Comparison of ENCODE assay signal across 8 cellular contexts in the genomic region with DNA sequence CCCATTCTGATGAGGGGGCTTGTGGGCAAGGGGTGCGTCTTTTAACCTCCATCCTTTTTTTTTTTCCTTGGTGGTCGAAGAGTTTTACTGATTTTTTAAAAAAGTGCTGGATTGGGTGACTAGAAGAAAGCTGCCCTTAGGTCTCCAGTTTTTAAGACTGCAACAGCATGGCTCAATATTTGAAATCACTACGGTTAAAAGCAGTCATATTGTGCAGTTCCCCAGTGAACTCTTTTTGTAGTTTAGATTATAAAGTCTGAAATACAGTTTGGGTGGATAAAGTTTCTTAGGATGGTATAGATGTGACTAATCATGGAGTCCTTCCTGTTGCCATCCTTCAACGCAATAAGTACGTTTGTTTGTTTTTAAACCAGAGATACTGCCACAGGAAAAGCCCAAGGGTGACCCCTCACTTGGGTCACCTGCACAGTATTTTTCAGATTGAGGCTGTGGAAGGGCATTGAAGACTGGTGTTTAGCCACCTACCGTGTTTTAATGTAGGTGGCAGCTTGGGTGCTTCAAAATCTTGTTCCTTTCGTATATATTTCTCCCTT. TPM values are rescaled to one million over a fixed set of nuclear protein-coding genes. Genes with fewer than 3 reads are reported as not detected.
A peak's percentile ranks its signal among the peaks of the same experiment; 100 is the strongest.
DNase-seq lines count a peak whose midpoint lies in the region; ATAC-seq, FAIRE-seq and TF ChIP-seq lines count a peak whose summit lies in the region.

No MANE protein-coding gene starts in this region.

- no peak for FAIRE-seq in D721Med (lab: Jason Lieb, UNC)

- H3K36me3 ChIP-seq in BE2C (peaks cover 13% of the 10 kb centered on the region), mesodermal cell (ENCODE audit: control insufficient read depth, insufficient read depth, low read length) (peaks cover 33% of the 10 kb centered on the region)

- H3K4me3 ChIP-seq in BE2C (ENCODE audit: low read depth, low read length) (peak overlapping the region; percentile 75), mesodermal cell (ENCODE audit: extremely low read depth, insufficient read depth, low read length, poor library complexity, severe bottlenecking) (peak overlapping the region; percentile 70)

- H3K27me3 ChIP-seq in BE2C = no peaks in the 10 kb centered on the region

- H3K4me3 Mint-ChIP-seq in IgD-negative memory B cell = peak overlapping the region; percentile 89 to 96 (median 91)
- peak overlapping the region; percentile 89 to 100 (median 97) for H3K4me3 Mint-ChIP-seq in brain

- H3K4me1 Mint-ChIP-seq in IgD-negative memory B cell (peaks cover 9 to 21% (median 16%) of the 10 kb centered on the region in 3 donors), brain (peaks cover 31% of the 10 kb centered on the region)

- peak overlapping the region; percentile 84 to 96 (median 93) for H3K27ac Mint-ChIP-seq in IgD-negative memory B cell
- H3K27ac Mint-ChIP-seq in brain = peak overlapping the region; percentile 88 to 99 (median 97)

- WGBS in mesodermal cell (ENCODE audit: insufficient coverage in 2 of 2), 2 experiments = 25 to 27% methylated on average over 2 to 4 of the region's 7 CpGs

- DNase-seq in BE2C = no peak
- DNase-seq in D721Med (ENCODE audit: insufficient read length, low spot score) = no peak
- no peak for DNase-seq in COLO829 (ENCODE audit: low spot score)
- DNase-seq in foreskin melanocyte = no peak

- no peak for ATAC-seq in HG03571 (IDR thresholded peaks at IDR 0.05; ENCODE audit: unreplicated experiment)

- peaks cover 8% of the 10 kb centered on the region for H3K36me3 Mint-ChIP-seq in IgD-negative memory B cell
- peaks cover 36% of the 10 kb centered on the region for H3K36me3 Mint-ChIP-seq in brain

- TF ChIP-seq CTCF in BE2C (IDR thresholded peaks at IDR 0.05; ENCODE audit: low read depth, low read length) = no peak
- TF ChIP-seq CTCF in brain (conservative IDR thresholded peaks at IDR 0.05) = no peak
- no peak for TF ChIP-seq CTCF in D721Med (IDR thresholded peaks at IDR 0.05; ENCODE audit: insufficient read depth, missing control alignments)

- no peaks in the 10 kb centered on the region for H3K4me1 ChIP-seq in BE2C
- H3K4me1 ChIP-seq in mesodermal cell (ENCODE audit: control insufficient read depth, insufficient read depth, low read length, poor library complexity, severe bottlenecking) = peaks cover 16% of the 10 kb centered on the region

- no peaks in the 10 kb centered on the region for H3K9me3 Mint-ChIP-seq in IgD-negative memory B cell
- H3K9me3 Mint-ChIP-seq in brain = peaks cover 0 to 3% (median 0%) of the 10 kb centered on the region in 5 experiments

- H3K27me3 Mint-ChIP-seq in IgD-negative memory B cell = no peaks in the 10 kb centered on the region
- H3K27me3 Mint-ChIP-seq in brain = peaks cover 4% of the 10 kb centered on the region

- H3K9me3 ChIP-seq in BE2C (no peaks in the 10 kb centered on the region), mesodermal cell (ENCODE audit: control insufficient read depth, low read length) (no peaks in the 10 kb centered on the region)

- peak overlapping the region; percentile 51 for H3K27ac ChIP-seq in mesodermal cell (ENCODE audit: low read depth, low read length, severe bottlenecking)

RNA-seq across cellular contexts. Expression of gene DHFR, which starts 0.5 kb away (rescaled TPM):
- 10.3 TPM for polyA plus RNA-seq in BE2C (2012; ENCODE audit: insufficient read depth, insufficient read length, low read depth)
- polyA plus RNA-seq in IgD-negative memory B cell = 4.2 TPM
- 28.3 TPM for polyA plus RNA-seq in brain (ENCODE audit: insufficient read depth, low read depth, low replicate concordance)
- 32.0 TPM for polyA plus RNA-seq in mesodermal cell (2013, experiment 1 of 2)
- polyA plus RNA-seq in mesodermal cell (2013, experiment 2 of 2) = 37.7 TPM

RNA-seq across cellular contexts. Expression of gene MSH3, which starts 0.9 kb away (rescaled TPM):
- polyA plus RNA-seq in BE2C (2012; ENCODE audit: insufficient read depth, insufficient read length, low read depth) = 4.4 TPM
- polyA plus RNA-seq in IgD-negative memory B cell (11.7 TPM), brain (ENCODE audit: insufficient read depth, low read depth, low replicate concordance) (6.6 TPM)
- 11.0 TPM for polyA plus RNA-seq in mesodermal cell (2013, experiment 1 of 2)
- 13.8 TPM for polyA plus RNA-seq in mesodermal cell (2013, experiment 2 of 2)
